ENCODE assay signal across 1 cellular context in the genomic region with DNA sequence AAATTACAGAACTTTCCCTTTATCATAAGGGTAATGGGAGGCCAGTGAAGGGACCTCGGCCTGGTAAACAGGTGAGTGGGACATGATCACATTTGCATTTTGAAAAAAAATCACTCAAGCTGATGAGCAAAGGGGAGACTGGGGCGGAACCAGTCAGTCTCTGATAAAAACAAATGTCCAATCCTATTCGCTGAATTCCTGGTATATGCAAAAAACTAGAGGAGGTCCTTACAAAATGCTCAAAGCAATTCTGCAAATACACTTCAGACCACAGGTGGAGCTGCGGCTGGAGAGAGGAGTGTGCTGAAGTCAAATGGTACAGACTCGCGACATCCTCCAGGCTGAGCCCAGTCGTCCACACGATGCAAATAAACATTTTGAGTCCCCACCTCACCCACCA.
TF ChIP-seq lines count a peak whose summit lies in the region.

No MANE protein-coding gene starts in this region.

TF ChIP-seq in SK-N-SH, 30 proteins besides CTCF, POLR2A, EP300 and RAD21 (continued from another document):
- TF ChIP-seq FOSL2 (IDR thresholded peaks at IDR 0.05; ENCODE audit: borderline replicate concordance, low read depth) = no peak
- no peak for TF ChIP-seq TAF1 (IDR thresholded peaks at IDR 0.05; ENCODE audit: borderline replicate concordance, low read depth, low read length)
- no peak for TF ChIP-seq EZH2phosphoT487 (IDR thresholded peaks at IDR 0.05; ENCODE audit: borderline replicate concordance, low read depth)
- no peak for TF ChIP-seq ELF1 (IDR thresholded peaks at IDR 0.05)
- no peak for TF ChIP-seq RFX5 (IDR thresholded peaks at IDR 0.05; ENCODE audit: low read length)
- no peak for TF ChIP-seq YY1 (IDR thresholded peaks at IDR 0.05; ENCODE audit: low read depth)
- TF ChIP-seq, protein P1, sequence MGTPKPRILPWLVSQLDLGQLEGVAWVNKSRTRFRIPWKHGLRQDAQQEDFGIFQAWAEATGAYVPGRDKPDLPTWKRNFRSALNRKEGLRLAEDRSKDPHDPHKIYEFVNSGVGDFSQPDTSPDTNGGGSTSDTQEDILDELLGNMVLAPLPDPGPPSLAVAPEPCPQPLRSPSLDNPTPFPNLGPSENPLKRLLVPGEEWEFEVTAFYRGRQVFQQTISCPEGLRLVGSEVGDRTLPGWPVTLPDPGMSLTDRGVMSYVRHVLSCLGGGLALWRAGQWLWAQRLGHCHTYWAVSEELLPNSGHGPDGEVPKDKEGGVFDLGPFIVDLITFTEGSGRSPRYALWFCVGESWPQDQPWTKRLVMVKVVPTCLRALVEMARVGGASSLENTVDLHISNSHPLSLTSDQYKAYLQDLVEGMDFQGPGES (IDR thresholded peaks at IDR 0.05; ENCODE audit: low read depth, low read length) = no peak
- TF ChIP-seq, protein P2, sequence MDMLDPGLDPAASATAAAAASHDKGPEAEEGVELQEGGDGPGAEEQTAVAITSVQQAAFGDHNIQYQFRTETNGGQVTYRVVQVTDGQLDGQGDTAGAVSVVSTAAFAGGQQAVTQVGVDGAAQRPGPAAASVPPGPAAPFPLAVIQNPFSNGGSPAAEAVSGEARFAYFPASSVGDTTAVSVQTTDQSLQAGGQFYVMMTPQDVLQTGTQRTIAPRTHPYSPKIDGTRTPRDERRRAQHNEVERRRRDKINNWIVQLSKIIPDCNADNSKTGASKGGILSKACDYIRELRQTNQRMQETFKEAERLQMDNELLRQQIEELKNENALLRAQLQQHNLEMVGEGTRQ (IDR thresholded peaks at IDR 0.05; ENCODE audit: borderline replicate concordance, low read depth, low read length) = no peak
